ENCODE assay signal across 8 cellular contexts in genomic region chr12:7995266-7995963, GRCh38.
A peak's percentile ranks its signal among the peaks of the same experiment; 100 is the strongest.
DNase-seq lines count a peak whose midpoint lies in the region; ATAC-seq and TF ChIP-seq lines count a peak whose summit lies in the region.

No MANE protein-coding gene starts in this region.

- CTCF ChIA-PET in AG04449 (lab: Yijun Ruan, JAX) = interaction anchor here (0.6 to 5.5 kb wide), 21 partner anchors 10 to 163 kb away, joined by 3 to 75 read pairs (median 5); partner anchors contain the start of gene SLC2A3

- DNase-seq in AG04449 (ENCODE audit: low read depth, low spot score) = peak; percentile 65
- DNase-seq in NCI-H2029 (lab: John Stamatoyannopoulos, UW) = peak; percentile 72
- DNase-seq in UCSD-AML1 (lab: John Stamatoyannopoulos, UW; ENCODE audit: unreplicated experiment) = peak; percentile 77
- peak; percentile 77 for DNase-seq in brain pericyte (ENCODE audit: low read depth, low spot score)
- DNase-seq in islet precursor cell = peak; percentile 95
- peak; percentile 92 for DNase-seq in stimulated activated CD4-positive, alpha-beta T cell treated with anti-CD3 and anti-CD28 coated beads, Interleukin-15, amount 100 ng/mL, for 24 hours

- ATAC-seq in GM18519 (IDR thresholded peaks at IDR 0.05; ENCODE audit: low FRiP score, unreplicated experiment) (peak; percentile 92), HG03039 (IDR thresholded peaks at IDR 0.05; ENCODE audit: unreplicated experiment) (peak; percentile 95)

- no peak overlapping the region; the same call in 1 of the 2 replicates for H3K4me3 ChIP-seq in AG04449 (ENCODE audit: low read depth, low read length)

- peak; percentile 58 for TF ChIP-seq CTCF in AG04449 (IDR thresholded peaks at IDR 0.05; ENCODE audit: insufficient read depth, low read length, missing control alignments)

- POLR2A ChIA-PET in AG04449 (lab: Yijun Ruan, JAX) = interaction anchor here (1.0 to 3.3 kb wide), 3 partner anchors 35 to 72 kb away, joined by 3 to 71 read pairs (median 4); partner anchors contain the start of gene SLC2A3
